ENCODE assay signal across 8 cellular contexts in the genomic region with DNA sequence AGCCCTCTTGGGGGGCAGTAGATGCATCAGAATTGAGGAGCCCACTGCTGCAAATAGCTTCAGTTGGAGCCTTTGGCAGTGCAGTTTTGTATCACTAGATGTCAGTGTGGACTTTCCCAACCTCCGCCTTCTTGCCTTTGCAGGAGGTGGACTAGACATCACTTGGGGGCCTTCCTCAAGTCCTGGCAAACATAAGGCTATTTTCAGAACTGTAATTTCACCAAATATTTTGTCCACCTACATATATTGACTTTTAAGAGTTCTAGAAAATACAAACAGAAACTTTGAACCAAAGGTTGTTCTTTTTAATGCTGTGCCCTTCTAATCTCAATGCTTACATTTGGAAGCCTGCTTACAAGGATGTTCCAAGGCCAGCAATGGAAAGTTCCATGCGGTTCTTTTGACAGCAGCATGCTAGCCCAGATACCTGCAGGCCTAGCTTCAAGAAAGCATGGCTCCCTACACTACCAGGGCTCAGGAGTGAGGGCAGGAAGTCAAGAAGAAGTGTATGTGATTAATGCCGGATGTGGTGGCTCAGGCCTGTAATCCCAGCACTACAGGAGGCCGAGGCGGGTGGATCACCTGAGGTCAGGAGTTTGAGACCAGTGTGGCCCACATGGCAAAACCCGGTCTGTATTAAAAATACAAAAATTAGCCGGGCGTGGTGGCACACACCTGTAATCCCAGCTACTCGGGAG. TPM values are rescaled to one million over a fixed set of nuclear protein-coding genes. Genes with fewer than 3 reads are reported as not detected.
DNase-seq lines count a peak whose midpoint lies in the region; ATAC-seq and TF ChIP-seq lines count a peak whose summit lies in the region.

No MANE protein-coding gene starts in this region.

- no peak overlapping the region for H3K4me3 ChIP-seq in AG09309 (ENCODE audit: control insufficient read depth, low read depth, low read length)
- H3K4me3 ChIP-seq in LNCaP clone FGC (ENCODE audit: low read depth, low read length) = no peak overlapping the region

- no peak overlapping the region for H3K27ac Mint-ChIP-seq in T-helper 17 cell
- H3K27ac Mint-ChIP-seq in brain = no peak overlapping the region

- H3K36me3 Mint-ChIP-seq in T-helper 17 cell (ENCODE audit: low read depth) = no peaks in the 10 kb centered on the region
- H3K36me3 Mint-ChIP-seq in brain = no peaks in the 10 kb centered on the region

- H3K4me1 Mint-ChIP-seq in T-helper 17 cell = peaks cover 17% of the 10 kb centered on the region
- H3K4me1 Mint-ChIP-seq in brain = peaks cover 23% of the 10 kb centered on the region

- TF ChIP-seq CTCF in AG09309 (IDR thresholded peaks at IDR 0.05; ENCODE audit: control insufficient read depth, insufficient read depth, low read depth, low read length, missing control alignments) (peak; percentile 82), LNCaP clone FGC (IDR thresholded peaks at IDR 0.05; ENCODE audit: control insufficient read depth, extremely low read depth, insufficient read depth) (peak; percentile 87), brain (conservative IDR thresholded peaks at IDR 0.05) (peak; percentile 78 to 87)

- peak; percentile 63 for ATAC-seq in GM18502 (IDR thresholded peaks at IDR 0.05; ENCODE audit: poor library complexity, unreplicated experiment)
- ATAC-seq in T-helper 17 cell = peak; percentile 66
- ATAC-seq in HG02973 (IDR thresholded peaks at IDR 0.05; ENCODE audit: unreplicated experiment) = no peak

- no peak overlapping the region for H3K4me3 Mint-ChIP-seq in T-helper 17 cell
- H3K4me3 Mint-ChIP-seq in brain = no peak overlapping the region

- no peaks in the 10 kb centered on the region for H3K9me3 Mint-ChIP-seq in brain

- no peaks in the 10 kb centered on the region for H3K9me3 ChIP-seq in T-helper 17 cell (ENCODE audit: control insufficient read depth, low read length, poor library complexity, severe bottlenecking)

- no peaks in the 10 kb centered on the region for H3K27me3 Mint-ChIP-seq in T-helper 17 cell
- peaks cover 4% of the 10 kb centered on the region for H3K27me3 Mint-ChIP-seq in brain

- peak; percentile 31 for DNase-seq in AG09309 (ENCODE audit: low read depth)
- no peak for DNase-seq in LNCaP clone FGC (ENCODE audit: low read depth)
- DNase-seq in T-helper 17 cell = peak in 2 of 3 donors; percentile 14 to 18
- peak; percentile 64 for DNase-seq in iris pigment epithelial cell (ENCODE audit: low read depth)
- DNase-seq in stimulated activated CD4-positive, alpha-beta T cell treated with anti-CD3 and anti-CD28 coated beads, Interleukin-4, amount 100 ng/mL, for 1 hour = peak; percentile 26

RNA-seq across cellular contexts. Expression of a gene that starts 8.0 kb away (rescaled TPM):
- 10 to 100 TPM; 26.8 to 31.6 TPM for total RNA-seq in T-helper 17 cell
- polyA plus RNA-seq in brain (ENCODE audit: insufficient read depth, low read depth, low replicate concordance) = 7.9 TPM
